Comparison of ENCODE assay signal across 8 cellular contexts in the genomic region with DNA sequence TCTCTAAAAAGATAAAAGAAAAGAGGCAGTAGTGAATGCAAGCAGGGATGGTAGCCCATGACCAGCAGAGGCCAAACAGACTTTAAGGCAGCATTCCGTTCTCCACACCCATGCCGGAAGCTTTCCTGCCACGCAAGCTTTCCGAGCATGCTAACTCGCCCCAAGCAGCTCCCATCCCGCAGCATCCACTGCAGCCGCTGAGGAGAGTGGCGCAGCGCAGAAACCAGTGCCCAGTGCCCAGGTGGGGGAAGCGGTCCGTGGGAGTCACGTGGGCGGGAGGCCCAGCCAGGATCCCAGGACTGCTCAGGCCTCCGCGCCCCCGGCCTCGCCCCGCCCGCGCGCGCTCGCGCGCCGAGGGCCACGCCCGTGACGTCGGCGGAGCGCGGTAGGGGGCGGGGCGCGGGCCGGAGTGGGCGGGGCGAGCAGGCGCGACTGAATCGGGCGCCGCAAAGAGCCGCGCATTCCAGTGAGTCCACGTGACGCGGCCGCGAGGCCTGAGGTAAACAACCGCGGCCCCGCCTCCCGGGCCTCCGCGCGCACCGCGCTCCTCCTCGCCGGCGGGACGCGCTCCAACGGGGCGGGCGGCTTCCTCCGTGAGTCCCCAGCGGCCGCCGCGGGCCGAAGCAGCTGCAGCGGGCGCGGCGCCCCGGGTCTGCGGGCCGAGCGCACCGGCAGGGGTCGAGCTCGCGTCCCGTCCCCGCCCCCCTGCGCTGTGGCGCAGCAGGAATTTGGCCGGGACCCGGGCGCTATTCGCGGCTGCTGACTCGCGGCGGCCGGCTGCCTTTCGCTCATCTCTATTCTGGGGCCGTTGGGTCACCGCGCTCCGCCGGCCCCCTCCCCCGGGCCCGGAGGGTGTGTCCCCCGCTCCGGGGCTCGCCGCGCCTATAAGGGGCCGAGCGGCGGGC. TPM values are rescaled to one million over a fixed set of nuclear protein-coding genes. Genes with fewer than 3 reads are reported as not detected.
A peak's percentile ranks its signal among the peaks of the same experiment; 100 is the strongest.
DNase-seq lines count a peak whose midpoint lies in the region; ATAC-seq and TF ChIP-seq lines count a peak whose summit lies in the region.

A gene with protein sequence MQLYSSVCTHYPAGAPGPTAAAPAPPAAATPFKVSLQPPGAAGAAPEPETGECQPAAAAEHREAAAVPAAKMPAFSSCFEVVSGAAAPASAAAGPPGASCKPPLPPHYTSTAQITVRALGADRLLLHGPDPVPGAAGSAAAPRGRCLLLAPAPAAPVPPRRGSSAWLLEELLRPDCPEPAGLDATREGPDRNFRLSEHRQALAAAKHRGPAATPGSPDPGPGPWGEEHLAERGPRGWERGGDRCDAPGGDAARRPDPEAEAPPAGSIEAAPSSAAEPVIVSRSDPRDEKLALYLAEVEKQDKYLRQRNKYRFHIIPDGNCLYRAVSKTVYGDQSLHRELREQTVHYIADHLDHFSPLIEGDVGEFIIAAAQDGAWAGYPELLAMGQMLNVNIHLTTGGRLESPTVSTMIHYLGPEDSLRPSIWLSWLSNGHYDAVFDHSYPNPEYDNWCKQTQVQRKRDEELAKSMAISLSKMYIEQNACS (plus strand): TSS at position 529 of the 905 bp plus-strand sequence. CDS start 383 bp downstream, outside the sequence.

- H3K27me3 Mint-ChIP-seq in activated naive CD8-positive, alpha-beta T cell treated with anti-CD3 and anti-CD28 coated beads, Interleukin-2, amount 50 U/mL, for 24 hours = no peaks in the 10 kb centered on the region

- H3K4me1 Mint-ChIP-seq in activated naive CD8-positive, alpha-beta T cell treated with anti-CD3 and anti-CD28 coated beads, Interleukin-2, amount 50 U/mL, for 24 hours = peaks cover 39% of the 10 kb centered on the region

- H2AFZ ChIP-seq in SU-DHL-6 (ENCODE audit: low read depth, low read length, severe bottlenecking) (peak within 1 kb of the TSS; percentile 82), trophoblast cell (ENCODE audit: insufficient read depth, low read length, poor library complexity) (peak within 1 kb of the TSS; percentile 98)

- H3K4ac ChIP-seq in trophoblast cell (ENCODE audit: low read depth, low read length) = peak within 1 kb of the TSS; percentile 75

- H2BK120ac ChIP-seq in trophoblast cell (ENCODE audit: insufficient read depth, low read length, poor library complexity) = peak within 1 kb of the TSS; percentile 83

- H3K9me2 ChIP-seq in SU-DHL-6 (replicated peaks; ENCODE audit: insufficient read depth, low read length) = no peaks in the 10 kb centered on the region

- H3K27me3 ChIP-seq in SU-DHL-6 (ENCODE audit: low read length) (no peaks in the 10 kb centered on the region), cardiac muscle cell (no peaks in the 10 kb centered on the region), trophoblast cell (ENCODE audit: insufficient read depth, low read length) (no peaks in the 10 kb centered on the region), tibial nerve (no peaks in the 10 kb centered on the region)

- H3K14ac ChIP-seq in trophoblast cell (ENCODE audit: low read length) = peak within 1 kb of the TSS; percentile 85

- peak within 1 kb of the TSS; percentile 46 for H4K91ac ChIP-seq in trophoblast cell (ENCODE audit: low read depth, low read length)

- no peaks in the 10 kb centered on the region; the same call in 1 of the 2 replicates for H3F3A ChIP-seq in SU-DHL-6 (ENCODE audit: insufficient read depth)

- no peaks in the 10 kb centered on the region for H3K9me3 ChIP-seq in SU-DHL-6 (ENCODE audit: insufficient read depth, low read length)
- no peaks in the 10 kb centered on the region for H3K9me3 ChIP-seq in cardiac muscle cell (ENCODE audit: low read depth)
- no peaks in the 10 kb centered on the region for H3K9me3 ChIP-seq in trophoblast cell (ENCODE audit: insufficient read depth, low read depth, low read length)
- no peaks in the 10 kb centered on the region for H3K9me3 ChIP-seq in tibial nerve

- ATAC-seq in HG02571 (IDR thresholded peaks at IDR 0.05; ENCODE audit: unreplicated experiment) = peak; percentile 82
- ATAC-seq in activated naive CD8-positive, alpha-beta T cell treated with anti-CD3 and anti-CD28 coated beads, Interleukin-2, amount 50 U/mL, for 24 hours = peak; percentile 88

- peak within 1 kb of the TSS; percentile 72 for H3K27ac Mint-ChIP-seq in activated naive CD8-positive, alpha-beta T cell treated with anti-CD3 and anti-CD28 coated beads, Interleukin-2, amount 50 U/mL, for 24 hours

- peak in 1 of 2 donors; percentile 82 for TF ChIP-seq EP300 in tibial nerve (IDR thresholded peaks at IDR 0.05)

- H2BK5ac ChIP-seq in trophoblast cell (ENCODE audit: low read depth, low read length, poor library complexity) = no peak within 1 kb of the TSS

- peak within 1 kb of the TSS; percentile 66 for H3K4me2 ChIP-seq in SU-DHL-6 (ENCODE audit: low read depth, low read length, poor library complexity, severe bottlenecking)
- H3K4me2 ChIP-seq in trophoblast cell (ENCODE audit: low read length) = peak within 1 kb of the TSS; percentile 97

- TF ChIP-seq POLR2A in GM10847 (IDR thresholded peaks at IDR 0.05; ENCODE audit: extremely low read depth, insufficient read length) (peak; percentile 42), NB4 (IDR thresholded peaks at IDR 0.05; ENCODE audit: extremely low read depth, insufficient read length) (no peak), tibial nerve (IDR thresholded peaks at IDR 0.05) (peak; percentile 65 to 89)

- DNase-seq in NB4 (ENCODE audit: low read depth) (peak; percentile 84), cardiac muscle cell (ENCODE audit: low read depth in 1 of 2, low spot score in 1 of 2) (peak; percentile 97), trophoblast cell (peak; percentile 91 to 97), tibial nerve (ENCODE audit: low spot score in 2 of 2) (peak; percentile 93 to 96)
- DNase-seq in activated naive CD8-positive, alpha-beta T cell treated with anti-CD3 and anti-CD28 coated beads, Interleukin-2, amount 50 U/mL, for 24 hours = peak; percentile 94

- peak within 1 kb of the TSS; percentile 94 for H4K8ac ChIP-seq in trophoblast cell (ENCODE audit: low read depth, low read length)

- no peak within 1 kb of the TSS for H3K27ac ChIP-seq in SU-DHL-6 (ENCODE audit: low read depth, low read length)
- H3K27ac ChIP-seq in cardiac muscle cell = peak within 1 kb of the TSS; percentile 95
- H3K27ac ChIP-seq in trophoblast cell (ENCODE audit: low read depth, low read length) = peak within 1 kb of the TSS; percentile 16
- H3K27ac ChIP-seq in tibial nerve = peak within 1 kb of the TSS; percentile 89 to 98 (median 97)

- H3K4me1 ChIP-seq in cardiac muscle cell (ENCODE audit: low read depth) = peaks cover 17% of the 10 kb centered on the region
- H3K4me1 ChIP-seq in trophoblast cell (ENCODE audit: control insufficient read depth in 1 of 2, insufficient read depth in 2 of 2, low read length in 2 of 2) = peaks cover 3 to 7% of the 10 kb centered on the region in 2 experiments
- H3K4me1 ChIP-seq in tibial nerve = peaks cover 0 to 36% (median 23%) of the 10 kb centered on the region in 4 donors

- H3K18ac ChIP-seq in trophoblast cell (ENCODE audit: low read length) = peak within 1 kb of the TSS; percentile 94

- H3K23ac ChIP-seq in trophoblast cell (ENCODE audit: low read length) = no peak within 1 kb of the TSS

- H3K36me3 Mint-ChIP-seq in activated naive CD8-positive, alpha-beta T cell treated with anti-CD3 and anti-CD28 coated beads, Interleukin-2, amount 50 U/mL, for 24 hours (ENCODE audit: low read depth) = peaks cover 24% of the 10 kb centered on the region

- no CpG with 5 or more reads among the region's 115 CpGs for WGBS in trophoblast cell (ENCODE audit: extremely low coverage, insufficient coverage, insufficient read length)
- 0 to 1% methylated on average over 7 to 18 of the region's 115 CpGs for WGBS in tibial nerve, 2 donors

- H2BK12ac ChIP-seq in trophoblast cell (ENCODE audit: low read length) = peak within 1 kb of the TSS; percentile 49

- H3K4me3 Mint-ChIP-seq in activated naive CD8-positive, alpha-beta T cell treated with anti-CD3 and anti-CD28 coated beads, Interleukin-2, amount 50 U/mL, for 24 hours = peak within 1 kb of the TSS; percentile 92

- H3K9ac ChIP-seq in SU-DHL-6 (ENCODE audit: low read length) = peak within 1 kb of the TSS; percentile 55
- H3K9ac ChIP-seq in trophoblast cell (ENCODE audit: low read length) = peak within 1 kb of the TSS; percentile 80

- H3K36me3 ChIP-seq in SU-DHL-6 (ENCODE audit: low read length) (no peaks in the 10 kb centered on the region), cardiac muscle cell (no peaks in the 10 kb centered on the region), trophoblast cell (ENCODE audit: control insufficient read depth in 1 of 2, insufficient read depth in 2 of 2, low read length in 2 of 2) (no peaks in the 10 kb centered on the region), tibial nerve (peaks cover 0 to 9% (median 0%) of the 10 kb centered on the region in 3 donors)

- TF ChIP-seq CTCF in NB4 (IDR thresholded peaks at IDR 0.05; ENCODE audit: low read depth, low read length) (no peak), SU-DHL-6 (IDR thresholded peaks at IDR 0.05; ENCODE audit: insufficient read depth, low read length, poor library complexity, severe bottlenecking) (no peak), cardiac muscle cell (IDR thresholded peaks at IDR 0.05; ENCODE audit: low read depth, low read length) (no peak), tibial nerve (IDR thresholded peaks at IDR 0.05) (peak in 1 of 5 experiments; percentile 54)

- no peaks in the 10 kb centered on the region for H4K20me1 ChIP-seq in SU-DHL-6 (ENCODE audit: low read depth, low read length)

- no peaks in the 10 kb centered on the region for H3K79me2 ChIP-seq in SU-DHL-6 (ENCODE audit: insufficient read depth, low read length)
- H3K79me2 ChIP-seq in trophoblast cell (ENCODE audit: control insufficient read depth, insufficient read depth, low read length, poor library complexity) = peaks cover 8% of the 10 kb centered on the region

- H3K79me1 ChIP-seq in trophoblast cell (ENCODE audit: low read length) = peaks cover 9% of the 10 kb centered on the region

- no peak within 1 kb of the TSS for H2AK5ac ChIP-seq in trophoblast cell (ENCODE audit: low read length)

- no peaks in the 10 kb centered on the region for H3K9me3 Mint-ChIP-seq in activated naive CD8-positive, alpha-beta T cell treated with anti-CD3 and anti-CD28 coated beads, Interleukin-2, amount 50 U/mL, for 24 hours

- H4K12ac ChIP-seq in trophoblast cell (ENCODE audit: low read depth, low read length) = peak within 1 kb of the TSS; percentile 57

- H3K4me3 ChIP-seq in NB4 (ENCODE audit: low read depth, low read length) (peak within 1 kb of the TSS; percentile 53), SU-DHL-6 (ENCODE audit: insufficient read depth, low read length, poor library complexity, severe bottlenecking) (peak within 1 kb of the TSS; percentile 67), cardiac muscle cell (peak within 1 kb of the TSS; percentile 98), trophoblast cell (ENCODE audit: low read depth, low read length) (peak within 1 kb of the TSS; percentile 89), tibial nerve (peak within 1 kb of the TSS; percentile 76 to 90 (median 82))

RNA-seq across cellular contexts. Expression of the gene that starts here (rescaled TPM):
- total RNA-seq in cardiac muscle cell (8.1 and 12.6 TPM in 2 replicates), tibial nerve (10 to 100 TPM; 12.1 to 18.6 (median 15.9) TPM)
- polyA plus RNA-seq in cardiac muscle cell = 15.3 and 17.8 TPM in 2 replicates
- 3.3 and 3.5 TPM in 2 replicates for polyA plus RNA-seq in trophoblast cell (2013)
